In the genomic region with DNA sequence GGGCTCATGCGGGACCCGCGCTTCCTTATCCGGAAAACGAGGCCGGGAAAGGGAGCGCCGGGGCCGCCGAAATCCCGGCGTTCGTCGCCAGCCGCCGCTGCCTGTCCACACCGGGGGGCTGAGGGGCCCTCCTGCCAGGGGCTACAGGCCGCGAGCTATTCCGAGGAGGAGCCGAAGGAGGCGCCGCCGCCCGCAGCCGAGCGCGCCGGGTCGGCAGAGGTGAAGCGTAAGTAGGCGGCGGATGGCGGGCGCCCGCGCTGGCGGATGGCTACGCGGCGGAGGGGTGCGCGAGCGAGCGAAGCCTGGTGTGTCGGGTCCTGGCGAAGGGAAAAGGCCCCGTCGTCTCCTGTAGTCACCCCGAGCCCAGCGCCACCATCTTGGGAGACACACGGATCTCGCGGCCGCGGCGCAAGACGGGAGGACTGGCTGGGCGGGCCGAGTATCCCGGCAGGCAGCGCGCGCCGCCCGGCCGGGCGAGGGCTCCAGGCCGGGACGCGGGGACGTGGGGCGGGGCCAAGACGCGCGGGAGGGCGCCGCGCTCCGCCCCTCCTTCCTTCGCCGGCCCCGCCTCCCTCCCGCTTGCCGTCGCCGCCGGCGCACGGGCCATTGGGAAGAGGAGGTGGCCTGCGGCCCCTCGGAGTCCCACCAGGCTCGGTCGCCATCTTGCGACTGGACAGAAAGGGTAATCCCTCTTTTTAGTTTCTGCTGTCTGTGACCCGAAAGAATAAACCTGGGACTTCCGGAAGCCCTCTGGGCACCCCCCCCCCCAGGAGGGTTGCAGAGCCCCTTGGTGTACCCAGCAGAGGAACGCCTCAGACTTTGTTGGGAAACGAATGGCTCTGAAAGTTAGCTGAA, we compare ENCODE assay signal across 1 cellular context.
A peak's percentile ranks its signal among the peaks of the same experiment; 100 is the strongest.
TF ChIP-seq lines count a peak whose summit lies in the region.

A gene (minus strand): TSS at position 424 of the 855 bp plus-strand sequence. CDS start 29,917 bp downstream, outside the sequence.

TF ChIP-seq in H1, 55 proteins besides CTCF, POLR2A, EP300 and RAD21:
- TF ChIP-seq ASH2L (IDR thresholded peaks at IDR 0.05; ENCODE audit: low read length) (peak; percentile 95), SP1 (IDR thresholded peaks at IDR 0.05; ENCODE audit: low read depth, low read length) (peak; percentile 37; the same call in 1 of the 2 replicates), RFX5 (IDR thresholded peaks at IDR 0.05; ENCODE audit: borderline replicate concordance, low read depth, low read length) (no peak), GABPA (IDR thresholded peaks at IDR 0.05; ENCODE audit: borderline replicate concordance, insufficient read depth, low read length) (no peak), HDAC2 (IDR thresholded peaks at IDR 0.05; ENCODE audit: borderline replicate concordance in 1 of 2, low read depth in 2 of 2, low read length in 2 of 2) (no peak), SIRT6 (IDR thresholded peaks at IDR 0.05; ENCODE audit: low read length) (no peak), GTF2F1 (IDR thresholded peaks at IDR 0.05; ENCODE audit: borderline replicate concordance, low read depth, low read length) (no peak), TAF7 (optimal IDR thresholded peaks at IDR 0.05; ENCODE audit: borderline replicate concordance, low read depth, low read length) (peak; percentile 74), CHD2 (IDR thresholded peaks at IDR 0.05; ENCODE audit: low read length) (peak; percentile 71; the same call in 1 of the 2 replicates), YY1 (IDR thresholded peaks at IDR 0.05; ENCODE audit: low read depth, low read length) (peak; percentile 90), SP2 (IDR thresholded peaks at IDR 0.05; ENCODE audit: low read length) (no peak), BACH1 (IDR thresholded peaks at IDR 0.05; ENCODE audit: low read length) (no peak), KDM5A (IDR thresholded peaks at IDR 0.05; ENCODE audit: low read length) (no peak; the same call in 1 of the 2 replicates), TAF1 (IDR thresholded peaks at IDR 0.05; ENCODE audit: low read depth, low read length) (peak; percentile 90), SUZ12 (IDR thresholded peaks at IDR 0.05; ENCODE audit: low read length) (no peak), KDM4A (IDR thresholded peaks at IDR 0.05; ENCODE audit: low read depth, low read length, severe bottlenecking) (peak; percentile 86), CTBP2 (IDR thresholded peaks at IDR 0.05; ENCODE audit: borderline replicate concordance, insufficient read depth, insufficient read length, low read length) (no peak), POLR2AphosphoS5 (IDR thresholded peaks at IDR 0.05; ENCODE audit: low read depth, low read length) (peak; percentile 92), PHF8 (conservative IDR thresholded peaks at IDR 0.05; ENCODE audit: low read depth, low read length) (peak; percentile 84), SIN3A (conservative IDR thresholded peaks at IDR 0.05 in 1 of 2, IDR thresholded peaks at IDR 0.05 in 1 of 2; ENCODE audit: low read depth in 1 of 2, low read length in 2 of 2) (no peak), RBBP5 (IDR thresholded peaks at IDR 0.05; ENCODE audit: borderline replicate concordance, low read depth, low read length) (peak; percentile 99), BRCA1 (IDR thresholded peaks at IDR 0.05; ENCODE audit: low read depth, low read length) (peak; percentile 19; the same call in 1 of the 2 replicates), CHD1 (IDR thresholded peaks at IDR 0.05; ENCODE audit: low read depth, low read length) (no peak), TBP (IDR thresholded peaks at IDR 0.05; ENCODE audit: low read depth, low read length) (peak; percentile 68), MAFK (IDR thresholded peaks at IDR 0.05; ENCODE audit: low read depth, low read length) (no peak)
- TF ChIP-seq, protein P1, sequence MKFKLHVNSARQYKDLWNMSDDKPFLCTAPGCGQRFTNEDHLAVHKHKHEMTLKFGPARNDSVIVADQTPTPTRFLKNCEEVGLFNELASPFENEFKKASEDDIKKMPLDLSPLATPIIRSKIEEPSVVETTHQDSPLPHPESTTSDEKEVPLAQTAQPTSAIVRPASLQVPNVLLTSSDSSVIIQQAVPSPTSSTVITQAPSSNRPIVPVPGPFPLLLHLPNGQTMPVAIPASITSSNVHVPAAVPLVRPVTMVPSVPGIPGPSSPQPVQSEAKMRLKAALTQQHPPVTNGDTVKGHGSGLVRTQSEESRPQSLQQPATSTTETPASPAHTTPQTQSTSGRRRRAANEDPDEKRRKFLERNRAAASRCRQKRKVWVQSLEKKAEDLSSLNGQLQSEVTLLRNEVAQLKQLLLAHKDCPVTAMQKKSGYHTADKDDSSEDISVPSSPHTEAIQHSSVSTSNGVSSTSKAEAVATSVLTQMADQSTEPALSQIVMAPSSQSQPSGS (IDR thresholded peaks at IDR 0.05; ENCODE audit: low read length): no peak
TF ChIP-seq in H1: peak in this region for 12.
